In the genomic region with DNA sequence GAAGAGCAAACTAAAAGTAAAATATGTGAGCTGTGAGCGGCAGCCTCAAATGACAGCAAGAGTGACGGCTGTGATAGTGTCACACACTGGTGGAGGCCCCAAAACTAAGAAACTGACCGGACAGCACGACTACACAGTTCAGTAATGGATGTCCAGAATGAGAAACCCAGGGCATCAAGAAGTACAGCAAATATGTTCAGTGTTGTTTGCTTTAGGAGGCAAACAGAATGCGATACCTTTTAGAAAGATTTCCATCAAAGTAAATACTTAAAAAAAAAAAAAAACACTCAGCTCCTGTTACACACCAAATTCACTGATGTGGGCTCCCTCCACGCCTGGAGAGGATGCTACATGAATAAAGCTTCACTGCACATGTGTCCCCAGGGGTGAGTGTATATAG, we compare ENCODE assay signal across 20 cellular contexts. TPM values are rescaled to one million over a fixed set of nuclear protein-coding genes. Genes with fewer than 3 reads are reported as not detected.
"Had no signal": no experiment of that assay in that cellular context is flagged by ENCODE, and none has a peak within 500 bp of the region (broad histone marks: within the 10 kb centered on the region; RNA-seq: fewer than 3 reads in every experiment).

No MANE protein-coding gene starts in this region.

- H3K9me3 ChIP-seq: breast epithelium, gastrocnemius medialis, left lung, upper lobe of right lung had no signal

- H3K36me3 ChIP-seq: breast epithelium, gastrocnemius medialis, left lung, neural progenitor cell, upper lobe of right lung had no signal

- H3K4me1 ChIP-seq: breast epithelium, upper lobe of right lung had no signal

- H3K4me3 ChIP-seq: left lung, neural progenitor cell, upper lobe of right lung had no signal

- DNase-seq: activated CD4-positive, alpha-beta memory T cell treated with anti-CD3 and anti-CD28 coated beads for 36 hours; activated CD4-positive, alpha-beta T cell treated with anti-CD3 and anti-CD28 coated beads for 48 hours; activated effector memory CD4-positive, alpha-beta T cell treated with Interleukin-2 at 50 U/mL for 16 hours; activated naive CD4-positive, alpha-beta T cell treated with anti-CD3 and anti-CD28 coated beads for 36 hours; activated naive CD8-positive, alpha-beta T cell treated with anti-CD3 and anti-CD28 coated beads, Interleukin-2, amount 10 ng/mL, durations not matched to agents 7 days and 5 days; activated T-cell treated with anti-CD3 and anti-CD28 coated beads, Interleukin-2, amount 50 U/mL, for 72 hours; amniotic stem cell; effector memory CD4-positive, alpha-beta T cell; gastrocnemius medialis; hippocampal formation; kidney glomerular epithelial cell; left lung; naive thymus-derived CD8-positive, alpha-beta T cell; retina; stimulated activated CD4-positive, alpha-beta T cell treated with anti-CD3 and anti-CD28 coated beads, Interleukin-4, amount 100 ng/mL, for 4 hours; stimulated activated naive CD8-positive, alpha-beta T cell treated with anti-CD3 and anti-CD28 coated beads, Interleukin-15, Interleukin-2, amounts not matched to agents 100 U/mL and 50 U/mL, for 24 hours; upper lobe of right lung had no signal

- ATAC-seq: gastrocnemius medialis; left lung; naive thymus-derived CD8-positive, alpha-beta T cell; stimulated activated naive CD8-positive, alpha-beta T cell treated with anti-CD3 and anti-CD28 coated beads, Interleukin-15, Interleukin-2, amounts not matched to agents 100 U/mL and 50 U/mL, for 24 hours had no signal

- H3K27ac ChIP-seq: left lung, neural progenitor cell, upper lobe of right lung had no signal

RNA-seq across cellular contexts. Expression of gene PKP1, which starts 1.1 kb away (rescaled TPM):
- total RNA-seq: activated CD4-positive, alpha-beta memory T cell treated with anti-CD3 and anti-CD28 coated beads for 36 hours; activated naive CD4-positive, alpha-beta T cell treated with anti-CD3 and anti-CD28 coated beads for 36 hours; activated naive CD8-positive, alpha-beta T cell treated with anti-CD3 and anti-CD28 coated beads, Interleukin-2, amount 10 ng/mL, durations not matched to agents 7 days and 5 days; activated T-cell treated with anti-CD3 and anti-CD28 coated beads, Interleukin-2, amount 50 U/mL, for 72 hours; lung microvascular endothelial cell; naive thymus-derived CD8-positive, alpha-beta T cell had no signal
- polyA plus RNA-seq: naive thymus-derived CD8-positive, alpha-beta T cell had no signal
